Comparison of ENCODE assay signal across 14 cellular contexts in the genomic region with DNA sequence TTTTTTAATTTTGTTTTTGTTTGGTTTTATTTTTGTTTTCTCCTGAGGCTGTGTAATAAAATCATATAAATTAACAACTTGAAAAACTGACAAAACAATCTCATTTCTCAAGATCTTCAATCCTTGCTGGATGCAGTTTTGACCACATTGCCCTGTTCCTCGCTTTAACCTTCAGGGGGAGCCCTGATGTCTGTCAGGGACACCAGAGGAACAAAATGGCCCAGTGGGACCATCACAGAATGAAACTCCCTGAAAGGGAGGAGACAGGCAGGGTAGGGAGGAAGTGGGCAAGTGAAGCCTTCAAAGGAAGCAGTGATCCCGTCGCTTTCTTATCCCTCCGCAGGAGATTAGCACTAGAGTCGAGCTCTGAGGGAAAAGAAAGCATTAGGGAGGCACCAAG.
A peak's percentile ranks its signal among the peaks of the same experiment; 100 is the strongest.
DNase-seq lines count a peak whose midpoint lies in the region; ATAC-seq and TF ChIP-seq lines count a peak whose summit lies in the region.
"Had no signal": no experiment of that assay in that cellular context is flagged by ENCODE, and none has a peak within 500 bp of the region (broad histone marks: within the 10 kb centered on the region; RNA-seq: fewer than 3 reads in every experiment).

No MANE protein-coding gene starts in this region.

- H3K27ac ChIP-seq in SK-N-SH (ENCODE audit: low read depth in 2 of 2, low read length in 1 of 2): no peak overlapping the region
- no peak overlapping the region for H3K27ac ChIP-seq in Panc1 (ENCODE audit: low read length)
- no peak overlapping the region for H3K27ac ChIP-seq in CD4-positive, alpha-beta memory T cell (ENCODE audit: low read depth, low read length)

- H3K9me2 ChIP-seq in SK-N-SH: no peaks in the 10 kb centered on the region

- H4K20me1 ChIP-seq in SK-N-SH (ENCODE audit: insufficient read depth): no peaks in the 10 kb centered on the region

- ATAC-seq in SK-N-SH treated with all-trans-retinoic acid at 6 μM for 48 hours (no peak), Panc1 (no peak), sciatic nerve (peak; percentile 52)

- CTCF ChIA-PET in SK-N-SH (lab: Yijun Ruan, JAX) (interaction anchor here (0.9 to 1.0 kb wide), 2 partner anchors 150 to 151 kb away, joined by 3 to 5 read pairs; no protein-coding TSS in a partner anchor), Panc1 (lab: Charles Lee) (no interaction called here)
- CTCF ChIA-PET in CD4-positive, alpha-beta memory T cell (lab: Charles Lee; ENCODE audit: partially characterized antibody): no interaction called here

- no peak for DNase-seq in SK-N-SH
- no peak for DNase-seq in Panc1 (ENCODE audit: low read depth, low spot score)
- no peak for DNase-seq in fibroblast of villous mesenchyme (ENCODE audit: low read depth)
- DNase-seq in sciatic nerve (ENCODE audit: low spot score): no peak
- DNase-seq in CD4-positive, alpha-beta memory T cell: no peak
- no peak for DNase-seq in GOT3 (lab: John Stamatoyannopoulos, UW)
- no peak for DNase-seq in posterior cingulate gyrus
- DNase-seq: ACHN; activated CD4-positive, alpha-beta T cell treated with anti-CD3 and anti-CD28 coated beads, Interleukin-2, amount 10 ng/mL, durations not matched to agents 7 days and 5 days; activated naive CD4-positive, alpha-beta T cell; GF-D8; NCI-H1048; NCI-H510A treated with DMSO at 0.1 percent for 48 hours had no signal

- H3K79me2 ChIP-seq in SK-N-SH (ENCODE audit: insufficient read depth): no peaks in the 10 kb centered on the region

- no peak overlapping the region for H3K9ac ChIP-seq in SK-N-SH

- peaks cover 8% of the 10 kb centered on the region for H3F3A ChIP-seq in SK-N-SH (replicated peaks; ENCODE audit: insufficient read depth)

- H3K4me2 ChIP-seq in SK-N-SH: no peak overlapping the region

- BruUV-seq in Panc1 (replicated peaks; lab: Mats Ljungman, UMichigan): no TSS peak

- no peak overlapping the region for H3K27ac Mint-ChIP-seq in CD4-positive, alpha-beta memory T cell
- H3K27ac Mint-ChIP-seq: activated CD4-positive, alpha-beta T cell treated with anti-CD3 and anti-CD28 coated beads, Interleukin-2, amount 10 ng/mL, durations not matched to agents 7 days and 5 days had no signal

- H3K4me3 ChIP-seq in SK-N-SH (ENCODE audit: low read depth in 2 of 2, low read length in 1 of 2) (no peak overlapping the region), Panc1 (ENCODE audit: low read depth in 2 of 2, low read length in 2 of 2) (no peak overlapping the region), fibroblast of villous mesenchyme (ENCODE audit: low read depth, low read length) (no peak overlapping the region)
- no peak overlapping the region for H3K4me3 ChIP-seq in CD4-positive, alpha-beta memory T cell (ENCODE audit: low read length in 2 of 2)

- TF ChIP-seq EP300 in SK-N-SH (IDR thresholded peaks at IDR 0.05; ENCODE audit: borderline replicate concordance in 1 of 2, low read depth in 1 of 2, low read length in 1 of 2): no peak

- no peak overlapping the region for H3K4me3 Mint-ChIP-seq in CD4-positive, alpha-beta memory T cell
- H3K4me3 Mint-ChIP-seq: activated CD4-positive, alpha-beta T cell treated with anti-CD3 and anti-CD28 coated beads, Interleukin-2, amount 10 ng/mL, durations not matched to agents 7 days and 5 days had no signal

- POLR2A ChIA-PET in SK-N-SH (lab: Yijun Ruan, JAX): no interaction called here
- POLR2A ChIA-PET in Panc1 (lab: Charles Lee): no interaction called here
- POLR2A ChIA-PET in CD4-positive, alpha-beta memory T cell (lab: Charles Lee; ENCODE audit: partially characterized antibody): no interaction called here

- H3K36me3 Mint-ChIP-seq in CD4-positive, alpha-beta memory T cell: no peaks in the 10 kb centered on the region

- 89% methylated on average over 5 of the region's 5 CpGs for WGBS in SK-N-SH (ENCODE audit: low lambda C conversion rate)

- H2AFZ ChIP-seq in SK-N-SH (ENCODE audit: low read depth): no peak overlapping the region

- H3K9me3 ChIP-seq in SK-N-SH (no peaks in the 10 kb centered on the region), Panc1 (ENCODE audit: control insufficient read depth, insufficient read depth, low read depth, low read length) (no peaks in the 10 kb centered on the region)
- no peaks in the 10 kb centered on the region for H3K9me3 ChIP-seq in CD4-positive, alpha-beta memory T cell (ENCODE audit: control insufficient read depth in 1 of 2, low read length in 2 of 2)

- H3K4me1 Mint-ChIP-seq in CD4-positive, alpha-beta memory T cell: no peaks in the 10 kb centered on the region
- H3K4me1 Mint-ChIP-seq: activated CD4-positive, alpha-beta T cell treated with anti-CD3 and anti-CD28 coated beads, Interleukin-2, amount 10 ng/mL, durations not matched to agents 7 days and 5 days had no signal

- H3K27me3 ChIP-seq in SK-N-SH (ENCODE audit: insufficient read depth): no peaks in the 10 kb centered on the region
- H3K27me3 ChIP-seq in Panc1 (ENCODE audit: control insufficient read depth, insufficient read depth, low read length): no peaks in the 10 kb centered on the region
- no peaks in the 10 kb centered on the region for H3K27me3 ChIP-seq in CD4-positive, alpha-beta memory T cell (ENCODE audit: insufficient read depth, low read length)

- intact Hi-C loops in Panc1 (cut with micrococcal nuclease; ENCODE audit: unreplicated experiment) (no loop called here), sciatic nerve (cut with DNase I) (no loop called here), posterior cingulate gyrus (cut with DNase I) (no loop called here)
- intact Hi-C loops in CD4-positive, alpha-beta memory T cell (cut with micrococcal nuclease): no loop called here

- H3K9me3 Mint-ChIP-seq in CD4-positive, alpha-beta memory T cell: peaks cover 0 to 2% (median 0%) of the 10 kb centered on the region in 8 donors
- H3K9me3 Mint-ChIP-seq: activated CD4-positive, alpha-beta T cell treated with anti-CD3 and anti-CD28 coated beads, Interleukin-2, amount 10 ng/mL, durations not matched to agents 7 days and 5 days had no signal

- TF ChIP-seq CTCF in SK-N-SH (IDR thresholded peaks at IDR 0.05) (peak; percentile 36), Panc1 (IDR thresholded peaks at IDR 0.05) (peak; percentile 14; the same call in 1 of the 2 replicates), fibroblast of villous mesenchyme (IDR thresholded peaks at IDR 0.05; ENCODE audit: insufficient read depth, low read depth, low read length) (peak; percentile 53)

- in situ Hi-C loops in Panc1 (cut with HindIII; ENCODE audit: low pct_unique_long_range_greater_than_20kb, low sequenced_read_pairs): no loop called here

- peaks cover 5 to 7% of the 10 kb centered on the region in 2 donors for H3K27me3 Mint-ChIP-seq in CD4-positive, alpha-beta memory T cell

- TF ChIP-seq RAD21 in SK-N-SH (IDR thresholded peaks at IDR 0.05; ENCODE audit: low read length): peak; percentile 42; the same call in 1 of the 2 replicates

- H3K4me1 ChIP-seq in SK-N-SH (ENCODE audit: control insufficient read depth in 1 of 2, insufficient read depth in 2 of 2, low read depth in 1 of 2, low read length in 1 of 2) (peaks cover 0 to 28% of the 10 kb centered on the region in 2 experiments; a peak in 2 of 4 replicates), Panc1 (ENCODE audit: control insufficient read depth, insufficient read depth, low read length) (no peaks in the 10 kb centered on the region)
- H3K4me1 ChIP-seq in CD4-positive, alpha-beta memory T cell (ENCODE audit: insufficient read depth, low read length): no peaks in the 10 kb centered on the region

- no peaks in the 10 kb centered on the region for H3K36me3 ChIP-seq in SK-N-SH (replicated peaks in 1 of 2; ENCODE audit: control insufficient read depth in 1 of 2, insufficient read depth in 2 of 2, low read length in 1 of 2)
- H3K36me3 ChIP-seq in Panc1 (ENCODE audit: control insufficient read depth, insufficient read depth, low read length): no peaks in the 10 kb centered on the region
- no peaks in the 10 kb centered on the region for H3K36me3 ChIP-seq in CD4-positive, alpha-beta memory T cell (ENCODE audit: insufficient read depth, low read length)

TF ChIP-seq in SK-N-SH, 30 proteins besides CTCF, POLR2A, EP300 and RAD21:
- TF ChIP-seq RXRA (IDR thresholded peaks at IDR 0.05; ENCODE audit: borderline replicate concordance, low read depth): no peak

TF ChIP-seq in SK-N-SH treated with all-trans-retinoic acid at 6 μM for 48 hours, 23 proteins besides CTCF, POLR2A, EP300 and RAD21:
- TF ChIP-seq ARNTL (CRISPR knock-in tag; IDR thresholded peaks at IDR 0.05; ENCODE audit: borderline replicate concordance, low read depth) (no peak), BACH2 (CRISPR knock-in tag; IDR thresholded peaks at IDR 0.05; ENCODE audit: borderline replicate concordance) (no peak), ESRRG (CRISPR knock-in tag; IDR thresholded peaks at IDR 0.05) (no peak), ISL1 (CRISPR knock-in tag; IDR thresholded peaks at IDR 0.05) (no peak), TCF4 (CRISPR knock-in tag; IDR thresholded peaks at IDR 0.05; ENCODE audit: borderline replicate concordance) (no peak)
- TF ChIP-seq, protein P1, sequence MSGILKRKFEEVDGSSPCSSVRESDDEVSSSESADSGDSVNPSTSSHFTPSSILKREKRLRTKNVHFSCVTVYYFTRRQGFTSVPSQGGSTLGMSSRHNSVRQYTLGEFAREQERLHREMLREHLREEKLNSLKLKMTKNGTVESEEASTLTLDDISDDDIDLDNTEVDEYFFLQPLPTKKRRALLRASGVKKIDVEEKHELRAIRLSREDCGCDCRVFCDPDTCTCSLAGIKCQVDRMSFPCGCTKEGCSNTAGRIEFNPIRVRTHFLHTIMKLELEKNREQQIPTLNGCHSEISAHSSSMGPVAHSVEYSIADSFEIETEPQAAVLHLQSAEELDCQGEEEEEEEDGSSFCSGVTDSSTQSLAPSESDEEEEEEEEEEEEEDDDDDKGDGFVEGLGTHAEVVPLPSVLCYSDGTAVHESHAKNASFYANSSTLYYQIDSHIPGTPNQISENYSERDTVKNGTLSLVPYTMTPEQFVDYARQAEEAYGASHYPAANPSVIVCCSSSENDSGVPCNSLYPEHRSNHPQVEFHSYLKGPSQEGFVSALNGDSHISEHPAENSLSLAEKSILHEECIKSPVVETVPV (CRISPR knock-in tag; IDR thresholded peaks at IDR 0.05): no peak
- TF ChIP-seq, protein P2, sequence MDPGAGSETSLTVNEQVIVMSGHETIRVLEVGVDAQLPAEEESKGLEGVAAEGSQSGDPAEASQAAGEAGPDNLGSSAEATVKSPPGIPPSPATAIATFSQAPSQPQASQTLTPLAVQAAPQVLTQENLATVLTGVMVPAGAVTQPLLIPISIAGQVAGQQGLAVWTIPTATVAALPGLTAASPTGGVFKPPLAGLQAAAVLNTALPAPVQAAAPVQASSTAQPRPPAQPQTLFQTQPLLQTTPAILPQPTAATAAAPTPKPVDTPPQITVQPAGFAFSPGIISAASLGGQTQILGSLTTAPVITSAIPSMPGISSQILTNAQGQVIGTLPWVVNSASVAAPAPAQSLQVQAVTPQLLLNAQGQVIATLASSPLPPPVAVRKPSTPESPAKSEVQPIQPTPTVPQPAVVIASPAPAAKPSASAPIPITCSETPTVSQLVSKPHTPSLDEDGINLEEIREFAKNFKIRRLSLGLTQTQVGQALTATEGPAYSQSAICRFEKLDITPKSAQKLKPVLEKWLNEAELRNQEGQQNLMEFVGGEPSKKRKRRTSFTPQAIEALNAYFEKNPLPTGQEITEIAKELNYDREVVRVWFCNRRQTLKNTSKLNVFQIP (CRISPR knock-in tag; IDR thresholded peaks at IDR 0.05; ENCODE audit: borderline replicate concordance, low read depth): no peak
